In genomic region chr3:149270180-149270579, GRCh38 we compare ENCODE assay signal across 16 cellular contexts. TPM values are rescaled to one million over a fixed set of nuclear protein-coding genes. Genes with fewer than 3 reads are reported as not detected.
A peak's percentile ranks its signal among the peaks of the same experiment; 100 is the strongest.
DNase-seq lines count a peak whose midpoint lies in the region; ATAC-seq and TF ChIP-seq lines count a peak whose summit lies in the region.
"Had no signal": no experiment of that assay in that cellular context is flagged by ENCODE, and none has a peak within 500 bp of the region (broad histone marks: within the 10 kb centered on the region; RNA-seq: fewer than 3 reads in every experiment).

No MANE protein-coding gene starts in this region.

- no peaks in the 10 kb centered on the region for H3K9me3 ChIP-seq in SK-N-SH
- no peaks in the 10 kb centered on the region; the same call in 1 of the 2 replicates for H3K9me3 ChIP-seq in Panc1 (ENCODE audit: control insufficient read depth, insufficient read depth, low read depth, low read length)
- H3K9me3 ChIP-seq in smooth muscle cell (replicated peaks; ENCODE audit: low read depth) = no peaks in the 10 kb centered on the region
- H3K9me3 ChIP-seq in MM.1S (replicated peaks; ENCODE audit: insufficient read depth, low read length) = no peaks in the 10 kb centered on the region
- H3K9me3 ChIP-seq: BLaER1 treated with 17β-estradiol and CSF1 and Interleukin-3, amounts not matched to agents 10 nM and 100 nM had no signal

- H3K27me3 ChIP-seq in SK-N-SH (ENCODE audit: insufficient read depth) (no peaks in the 10 kb centered on the region), Panc1 (ENCODE audit: control insufficient read depth, insufficient read depth, low read length) (no peaks in the 10 kb centered on the region), smooth muscle cell (ENCODE audit: low read depth) (no peaks in the 10 kb centered on the region), MM.1S (replicated peaks; ENCODE audit: insufficient read depth, low read length) (no peaks in the 10 kb centered on the region)
- H3K27me3 ChIP-seq: BLaER1 treated with 17β-estradiol and CSF1 and Interleukin-3, amounts not matched to agents 10 nM and 100 nM had no signal

- H3K27ac ChIP-seq in SK-N-SH (ENCODE audit: low read depth in 2 of 2, low read length in 1 of 2) = peak overlapping the region in 1 of 2 experiments; percentile 28; a peak in 1 of 4 replicates
- H3K27ac ChIP-seq in Panc1 (ENCODE audit: low read length) = peak overlapping the region; percentile 91
- no peak overlapping the region for H3K27ac ChIP-seq in smooth muscle cell (ENCODE audit: low read depth)
- no peak overlapping the region for H3K27ac ChIP-seq in MM.1S (ENCODE audit: low read length)
- H3K27ac ChIP-seq: 22Rv1; BLaER1 treated with 17β-estradiol and CSF1 and Interleukin-3, amounts not matched to agents 10 nM and 100 nM had no signal

- H2AFZ ChIP-seq in SK-N-SH (ENCODE audit: low read depth) (no peak overlapping the region), smooth muscle cell (ENCODE audit: low read depth) (peak overlapping the region; percentile 29), MM.1S (ENCODE audit: low read length) (no peak overlapping the region)

- CTCF ChIA-PET in SK-N-SH (lab: Yijun Ruan, JAX) (interaction anchor here (6.4 kb wide), 1 partner anchor 150 kb away, joined by 126 read pairs; no protein-coding TSS in a partner anchor), Panc1 (lab: Charles Lee) (no interaction called here)

- in situ Hi-C loops in Panc1 (cut with HindIII; ENCODE audit: low pct_unique_long_range_greater_than_20kb, low sequenced_read_pairs) = no loop called here

- H3K4me3 ChIP-seq in SK-N-SH (ENCODE audit: low read depth in 2 of 2, low read length in 1 of 2) (no peak overlapping the region), Panc1 (ENCODE audit: low read depth in 2 of 2, low read length in 2 of 2) (no peak overlapping the region), fibroblast of mammary gland (ENCODE audit: control insufficient read depth, low read depth, low read length) (no peak overlapping the region), smooth muscle cell (no peak overlapping the region), MM.1S (ENCODE audit: low read length) (no peak overlapping the region)
- H3K4me3 ChIP-seq: BLaER1 treated with 17β-estradiol and CSF1 and Interleukin-3, amounts not matched to agents 10 nM and 100 nM had no signal

- H3K36me3 ChIP-seq in SK-N-SH (replicated peaks in 1 of 2; ENCODE audit: control insufficient read depth in 1 of 2, insufficient read depth in 2 of 2, low read length in 1 of 2) = no peaks in the 10 kb centered on the region
- no peaks in the 10 kb centered on the region for H3K36me3 ChIP-seq in Panc1 (ENCODE audit: control insufficient read depth, insufficient read depth, low read length)
- no peaks in the 10 kb centered on the region for H3K36me3 ChIP-seq in smooth muscle cell (ENCODE audit: low read depth)
- H3K36me3 ChIP-seq in MM.1S (replicated peaks; ENCODE audit: insufficient read depth, low read length) = no peaks in the 10 kb centered on the region
- H3K36me3 ChIP-seq: BLaER1 treated with 17β-estradiol and CSF1 and Interleukin-3, amounts not matched to agents 10 nM and 100 nM had no signal

- no peaks in the 10 kb centered on the region for H3K9me2 ChIP-seq in SK-N-SH
- no peaks in the 10 kb centered on the region for H3K9me2 ChIP-seq in MM.1S (replicated peaks; ENCODE audit: insufficient read depth, low read length)

- no peak for TF ChIP-seq RAD21 in SK-N-SH (IDR thresholded peaks at IDR 0.05; ENCODE audit: low read length)

- intact Hi-C loops in Panc1 (cut with micrococcal nuclease; ENCODE audit: unreplicated experiment) (loop anchor here (5.0 kb wide), 1 partner anchor 313 kb away; no protein-coding TSS in a partner anchor), Right ventricle myocardium inferior (cut with DNase I) (no loop called here)

- no peaks in the 10 kb centered on the region for H3K79me2 ChIP-seq in SK-N-SH (ENCODE audit: insufficient read depth)
- no peaks in the 10 kb centered on the region for H3K79me2 ChIP-seq in smooth muscle cell (ENCODE audit: low read depth)
- H3K79me2 ChIP-seq in MM.1S (ENCODE audit: low read length) = no peaks in the 10 kb centered on the region

- WGBS in SK-N-SH (ENCODE audit: low lambda C conversion rate) = 33% methylated on average over 2 of the region's 2 CpGs
- WGBS in smooth muscle cell (ENCODE audit: low lambda C conversion rate) = 88% methylated on average over 2 of the region's 2 CpGs

- no peak for DNase-seq in SK-N-SH
- no peak for DNase-seq in Panc1 (ENCODE audit: low read depth, low spot score)
- peak; percentile 10 for DNase-seq in fibroblast of mammary gland (ENCODE audit: low read depth)
- DNase-seq in smooth muscle cell (lab: John Stamatoyannopoulos, UW; ENCODE audit: unreplicated experiment) = no peak
- DNase-seq in MM.1S = no peak
- no peak for DNase-seq in Right ventricle myocardium inferior (ENCODE audit: missing footprints)
- DNase-seq: MV-4-11, NCI-H1417 treated with DMSO at 0.1 percent for 48 hours, NCI-H2029 treated with DMSO at 0.1 percent for 48 hours, NCI-H510A treated with DMSO at 0.1 percent for 48 hours, SW 1271 had no signal

- no TSS peak for BruUV-seq in Panc1 (replicated peaks; lab: Mats Ljungman, UMichigan)

- H3K9ac ChIP-seq in SK-N-SH = no peak overlapping the region
- H3K9ac ChIP-seq in smooth muscle cell (ENCODE audit: low read depth) = no peak overlapping the region
- no peak overlapping the region for H3K9ac ChIP-seq in MM.1S (ENCODE audit: low read length)
- H3K9ac ChIP-seq: BLaER1 treated with 17β-estradiol and CSF1 and Interleukin-3, amounts not matched to agents 10 nM and 100 nM had no signal

- no peak for ATAC-seq in SK-N-SH treated with all-trans-retinoic acid at 6 μM for 48 hours
- ATAC-seq in Panc1 = no peak
- no peak for ATAC-seq in GM21576 (IDR thresholded peaks at IDR 0.05; ENCODE audit: unreplicated experiment)
- no peak for ATAC-seq in Right ventricle myocardium inferior

- no peaks in the 10 kb centered on the region for H3F3A ChIP-seq in SK-N-SH (replicated peaks; ENCODE audit: insufficient read depth)
- H3F3A ChIP-seq in smooth muscle cell (ENCODE audit: low read depth) = no peaks in the 10 kb centered on the region
- no peaks in the 10 kb centered on the region for H3F3A ChIP-seq in MM.1S (ENCODE audit: insufficient read depth, low read length)

- H3K4me2 ChIP-seq in SK-N-SH = 0 out of 2 replicates have a peak overlapping the region, but pooled peaks have one; percentile 22
- no peak overlapping the region for H3K4me2 ChIP-seq in smooth muscle cell
- no peak overlapping the region for H3K4me2 ChIP-seq in MM.1S (ENCODE audit: low read depth, low read length)
- H3K4me2 ChIP-seq: BLaER1 treated with 17β-estradiol and CSF1 and Interleukin-3, amounts not matched to agents 10 nM and 100 nM had no signal

- no peaks in the 10 kb centered on the region for H4K20me1 ChIP-seq in SK-N-SH (ENCODE audit: insufficient read depth)
- H4K20me1 ChIP-seq in smooth muscle cell (ENCODE audit: low read depth) = no peaks in the 10 kb centered on the region
- H4K20me1 ChIP-seq in MM.1S (ENCODE audit: insufficient read depth, low read length) = no peaks in the 10 kb centered on the region
- H4K20me1 ChIP-seq: BLaER1 treated with 17β-estradiol and CSF1 and Interleukin-3, amounts not matched to agents 10 nM and 100 nM had no signal

- no peak for TF ChIP-seq EP300 in SK-N-SH (IDR thresholded peaks at IDR 0.05; ENCODE audit: borderline replicate concordance in 1 of 2, low read depth in 1 of 2, low read length in 1 of 2)

- H3K4me1 ChIP-seq in SK-N-SH (ENCODE audit: control insufficient read depth in 1 of 2, insufficient read depth in 2 of 2, low read depth in 1 of 2, low read length in 1 of 2) (peaks cover 0 to 4% of the 10 kb centered on the region in 2 experiments; a peak in 1 of 4 replicates), Panc1 (ENCODE audit: control insufficient read depth, insufficient read depth, low read length) (peaks cover 5% of the 10 kb centered on the region; the same call in 1 of the 2 replicates), smooth muscle cell (ENCODE audit: low read depth) (no peaks in the 10 kb centered on the region), MM.1S (ENCODE audit: low read length) (no peaks in the 10 kb centered on the region)

- POLR2A ChIA-PET in SK-N-SH (lab: Yijun Ruan, JAX) (no interaction called here), Panc1 (lab: Charles Lee) (no interaction called here)

- TF ChIP-seq CTCF in SK-N-SH (IDR thresholded peaks at IDR 0.05) (no peak), Panc1 (IDR thresholded peaks at IDR 0.05) (no peak), fibroblast of mammary gland (conservative IDR thresholded peaks at IDR 0.05; ENCODE audit: control insufficient read depth, insufficient read depth, low read depth, low read length) (no peak), smooth muscle cell (IDR thresholded peaks at IDR 0.05; ENCODE audit: borderline replicate concordance, insufficient read depth, poor library complexity, severe bottlenecking) (no peak), MM.1S (IDR thresholded peaks at IDR 0.05; ENCODE audit: low read length) (no peak)

TF ChIP-seq in SK-N-SH, 30 proteins besides CTCF, POLR2A, EP300 and RAD21 (continues in another document):
- TF ChIP-seq SIN3A (IDR thresholded peaks at IDR 0.05; ENCODE audit: borderline replicate concordance, low read depth, low read length) (no peak), FOXM1 (IDR thresholded peaks at IDR 0.05; ENCODE audit: low read depth) (no peak), GATA2 (CRISPR knock-in tag; IDR thresholded peaks at IDR 0.05) (no peak), TEAD4 (IDR thresholded peaks at IDR 0.05; ENCODE audit: borderline replicate concordance, insufficient read depth) (no peak), GABPA (IDR thresholded peaks at IDR 0.05; ENCODE audit: low read depth) (no peak), JUND (IDR thresholded peaks at IDR 0.05) (no peak), MXI1 (IDR thresholded peaks at IDR 0.05; ENCODE audit: low read depth, low read length) (no peak)

TF ChIP-seq in SK-N-SH treated with all-trans-retinoic acid at 6 μM for 48 hours, 23 proteins besides CTCF, POLR2A, EP300 and RAD21 (continues in another document):
- TF ChIP-seq ZFP30 (CRISPR knock-in tag; IDR thresholded peaks at IDR 0.05) (no peak), CSDC2 (CRISPR knock-in tag; IDR thresholded peaks at IDR 0.05) (no peak), ZC3H10 (CRISPR knock-in tag; IDR thresholded peaks at IDR 0.05) (no peak), PPARA (CRISPR knock-in tag; IDR thresholded peaks at IDR 0.05; ENCODE audit: borderline replicate concordance) (no peak)

RNA-seq across cellular contexts. Expression of gene CP, which starts 48.6 kb away (rescaled TPM):
- polyA plus RNA-seq in SK-N-SH (2012; rRNA removed) (not detected in 2 replicates), smooth muscle cell (0.67 TPM in 1 of 2 replicates, not detected in the other)
- 0.03 and 0.12 TPM in 2 replicates for polyA plus RNA-seq in SK-N-SH (2012; cell fraction: cytosol; rRNA removed)
- 0.02 TPM in 1 of 2 replicates, not detected in the other for polyA plus RNA-seq in SK-N-SH (2012; cell fraction: nucleus; rRNA removed)
- total RNA-seq in Panc1 (2021; ENCODE audit: unreplicated experiment) (5.8 TPM), smooth muscle cell (2.5 and 2.6 TPM in 2 replicates), Right ventricle myocardium inferior (3.4 TPM)
- polyA plus RNA-seq in Panc1 (2012; ENCODE audit: insufficient read length) = 15.2 TPM
- total RNA-seq: RPMI7951 had no signal
